ENCODE assay signal across 8 cellular contexts in the genomic region with DNA sequence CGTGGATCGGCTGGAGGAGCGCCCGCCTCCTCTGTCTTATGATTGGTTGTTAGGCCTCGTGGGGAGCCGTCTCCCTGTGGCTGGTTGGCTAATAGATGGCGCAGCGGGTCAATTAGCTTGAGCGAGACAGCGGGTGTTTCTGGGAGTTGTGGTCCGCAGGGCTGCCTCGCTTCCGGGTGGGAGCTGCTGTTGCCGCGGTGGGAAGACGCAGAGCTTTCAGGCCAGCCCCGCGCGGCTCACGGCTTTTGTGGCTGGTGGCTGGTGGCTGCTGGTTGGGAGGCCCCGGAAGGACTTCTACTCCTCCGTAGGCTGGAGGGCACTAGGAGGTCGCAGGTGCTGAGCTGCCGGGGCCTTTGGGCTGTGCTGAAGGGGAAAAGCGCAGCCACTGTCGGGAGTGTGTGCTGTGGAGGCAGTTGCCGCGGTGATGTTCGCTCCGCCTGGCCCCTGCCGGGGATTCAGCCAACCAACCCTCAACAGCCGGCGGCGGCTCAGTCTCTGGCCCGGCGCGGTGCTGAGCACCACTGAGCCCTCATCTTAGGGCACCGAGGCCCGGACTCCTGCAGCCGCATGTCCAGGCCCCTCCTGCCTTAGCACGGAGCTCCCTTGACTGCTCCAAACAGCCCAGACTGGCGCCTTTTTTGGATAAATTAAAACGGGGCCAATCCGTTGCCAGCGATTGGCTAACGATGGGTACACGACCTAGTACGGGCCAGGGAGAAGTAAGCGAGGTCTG. TPM values are rescaled to one million over a fixed set of nuclear protein-coding genes. Genes with fewer than 3 reads are reported as not detected.
DNase-seq lines count a peak whose midpoint lies in the region; ATAC-seq and TF ChIP-seq lines count a peak whose summit lies in the region.

No MANE protein-coding gene starts in this region.

- peak; percentile 87 for ATAC-seq in HG02588 (IDR thresholded peaks at IDR 0.05; ENCODE audit: unreplicated experiment)
- ATAC-seq in thoracic aorta (ENCODE audit: insufficient number of reproducible peaks, low FRiP score, low read depth), result peak; percentile 93

- no peak for TF ChIP-seq CTCF in GM10248 (IDR thresholded peaks at IDR 0.05; ENCODE audit: control extremely low read depth, extremely low read depth, low read depth, missing control alignments)
- no peak for TF ChIP-seq CTCF in SK-N-SH (IDR thresholded peaks at IDR 0.05)
- no peak for TF ChIP-seq CTCF in glutamatergic neuron (IDR thresholded peaks at IDR 0.05; ENCODE audit: partially characterized antibody, unreplicated experiment)
- TF ChIP-seq CTCF in osteoblast (IDR thresholded peaks at IDR 0.05; ENCODE audit: extremely low read depth, low read depth, low read length), result no peak
- TF ChIP-seq CTCF in thoracic aorta (IDR thresholded peaks at IDR 0.05), result no peak

- H3K27ac Mint-ChIP-seq in activated naive CD8-positive, alpha-beta T cell treated with anti-CD3 and anti-CD28 coated beads for 36 hours, result peak overlapping the region; percentile 95
- peak overlapping the region; percentile 68 for H3K27ac Mint-ChIP-seq in glutamatergic neuron (ENCODE audit: unreplicated experiment)

- WGBS in SK-N-SH (ENCODE audit: low lambda C conversion rate), result 2% methylated on average over 27 of the region's 49 CpGs

- peak overlapping the region; percentile 87 for H3K4me3 Mint-ChIP-seq in activated naive CD8-positive, alpha-beta T cell treated with anti-CD3 and anti-CD28 coated beads for 36 hours
- peak overlapping the region; percentile 99 for H3K4me3 Mint-ChIP-seq in glutamatergic neuron (ENCODE audit: unreplicated experiment)

- no peak for TF ChIP-seq RAD21 in SK-N-SH (IDR thresholded peaks at IDR 0.05; ENCODE audit: low read length)

- H3K36me3 Mint-ChIP-seq in activated naive CD8-positive, alpha-beta T cell treated with anti-CD3 and anti-CD28 coated beads for 36 hours, result peaks cover 28% of the 10 kb centered on the region
- H3K36me3 Mint-ChIP-seq in glutamatergic neuron (ENCODE audit: unreplicated experiment), result peaks cover 3% of the 10 kb centered on the region

- H2AFZ ChIP-seq in SK-N-SH (ENCODE audit: low read depth), result peak overlapping the region; percentile 97
- H2AFZ ChIP-seq in osteoblast (ENCODE audit: low read length), result peak overlapping the region; percentile 99

- CTCF ChIA-PET in GM10248 (lab: Yijun Ruan, JAX), result interaction anchor here (0.9 to 5.3 kb wide), 9 partner anchors 16 to 1789 kb away, joined by 3 to 51 read pairs (median 12); partner anchors contain the start of genes GLRX3 and PPP2R2D
- CTCF ChIA-PET in SK-N-SH (lab: Yijun Ruan, JAX), result interaction anchor here (0.6 to 3.7 kb wide), 11 partner anchors 10 to 1930 kb away, joined by 3 to 38 read pairs (median 4); partner anchors contain the start of gene GLRX3

- H3K27me3 ChIP-seq in SK-N-SH (ENCODE audit: insufficient read depth) (no peaks in the 10 kb centered on the region), osteoblast (ENCODE audit: insufficient read depth, low read length) (no peaks in the 10 kb centered on the region), thoracic aorta (replicated peaks; ENCODE audit: insufficient read depth) (no peaks in the 10 kb centered on the region)

- peaks cover 39% of the 10 kb centered on the region for H3K4me1 Mint-ChIP-seq in activated naive CD8-positive, alpha-beta T cell treated with anti-CD3 and anti-CD28 coated beads for 36 hours
- H3K4me1 Mint-ChIP-seq in glutamatergic neuron (ENCODE audit: low read depth, unreplicated experiment), result peaks cover 8% of the 10 kb centered on the region

- TF ChIP-seq EP300 in SK-N-SH (IDR thresholded peaks at IDR 0.05; ENCODE audit: borderline replicate concordance in 1 of 2, low read depth in 1 of 2, low read length in 1 of 2), result no peak

- H3K9me2 ChIP-seq in SK-N-SH, result no peaks in the 10 kb centered on the region

- no peaks in the 10 kb centered on the region for H3K9me3 ChIP-seq in SK-N-SH
- no peaks in the 10 kb centered on the region for H3K9me3 ChIP-seq in osteoblast (ENCODE audit: low read depth, low read length)
- no peaks in the 10 kb centered on the region for H3K9me3 ChIP-seq in thoracic aorta

- POLR2A ChIA-PET in GM10248 (lab: Yijun Ruan, JAX) (interaction anchor here (0.6 to 2.3 kb wide), 4 partner anchors 16 to 1789 kb away, joined by 3 to 11 read pairs (median 4); partner anchors contain the start of gene GLRX3), SK-N-SH (lab: Yijun Ruan, JAX) (interaction anchor here (1.3 to 2.7 kb wide), 5 partner anchors 9 to 26 kb away, joined by 4 to 49 read pairs (median 9); partner anchors contain the start of gene GLRX3)

- peaks cover 7% of the 10 kb centered on the region for H3F3A ChIP-seq in SK-N-SH (replicated peaks; ENCODE audit: insufficient read depth)

- no peaks in the 10 kb centered on the region for H3K27me3 Mint-ChIP-seq in activated naive CD8-positive, alpha-beta T cell treated with anti-CD3 and anti-CD28 coated beads for 36 hours
- H3K27me3 Mint-ChIP-seq in glutamatergic neuron (ENCODE audit: unreplicated experiment), result peaks cover 12% of the 10 kb centered on the region

- H3K4me1 ChIP-seq in SK-N-SH (ENCODE audit: control insufficient read depth in 1 of 2, insufficient read depth in 2 of 2, low read depth in 1 of 2, low read length in 1 of 2) (peaks cover 3 to 12% of the 10 kb centered on the region in 2 experiments; a peak in 1 of 4 replicates), osteoblast (ENCODE audit: insufficient read depth, low read length) (peaks cover 15% of the 10 kb centered on the region), thoracic aorta (ENCODE audit: control insufficient read depth in 1 of 2, low read depth in 2 of 2) (peaks cover 12 to 28% of the 10 kb centered on the region in 2 donors)

- H3K4me2 ChIP-seq in SK-N-SH (peak overlapping the region; percentile 96), osteoblast (ENCODE audit: insufficient read depth, low read length) (peak overlapping the region; percentile 98)

- H3K9ac ChIP-seq in SK-N-SH, result peak overlapping the region; percentile 89

- peak overlapping the region; percentile 76 to 95 for H3K4me3 ChIP-seq in SK-N-SH (ENCODE audit: low read depth in 2 of 2, low read length in 1 of 2)
- peak overlapping the region; percentile 78 for H3K4me3 ChIP-seq in osteoblast (ENCODE audit: insufficient read depth, low read length)
- peak overlapping the region; percentile 81 for H3K4me3 ChIP-seq in thoracic aorta

- H3K36me3 ChIP-seq in SK-N-SH (replicated peaks in 1 of 2; ENCODE audit: control insufficient read depth in 1 of 2, insufficient read depth in 2 of 2, low read length in 1 of 2) (no peaks in the 10 kb centered on the region), osteoblast (ENCODE audit: insufficient read depth, low read length) (no peaks in the 10 kb centered on the region), thoracic aorta (no peaks in the 10 kb centered on the region)

- H3K79me2 ChIP-seq in SK-N-SH (ENCODE audit: insufficient read depth) (peaks cover 13% of the 10 kb centered on the region), osteoblast (ENCODE audit: insufficient read depth, low read length) (peaks cover 6% of the 10 kb centered on the region)

- peak; percentile 93 for DNase-seq in GM10248 (ENCODE audit: extremely low spot score)
- DNase-seq in NCI-H1048 (lab: John Stamatoyannopoulos, UW), result peak; percentile 92
- DNase-seq in SK-N-SH, result peak; percentile 93
- DNase-seq in activated naive CD8-positive, alpha-beta T cell treated with anti-CD3 and anti-CD28 coated beads for 36 hours, result peak; percentile 94
- DNase-seq in glutamatergic neuron, result peak; percentile 93
- peak; percentile 99 for DNase-seq in osteoblast (ENCODE audit: insufficient read length, low spot score, missing footprints)
- peak; percentile 98 for DNase-seq in thoracic aorta (ENCODE audit: low spot score)

- peaks cover 2% of the 10 kb centered on the region for H3K9me3 Mint-ChIP-seq in activated naive CD8-positive, alpha-beta T cell treated with anti-CD3 and anti-CD28 coated beads for 36 hours
- peaks cover 11% of the 10 kb centered on the region for H3K9me3 Mint-ChIP-seq in glutamatergic neuron (ENCODE audit: unreplicated experiment)

- H4K20me1 ChIP-seq in SK-N-SH (ENCODE audit: insufficient read depth) (no peaks in the 10 kb centered on the region), osteoblast (ENCODE audit: insufficient read depth, low read length) (no peaks in the 10 kb centered on the region)

- H3K27ac ChIP-seq in SK-N-SH (ENCODE audit: low read depth in 2 of 2, low read length in 1 of 2) (peak overlapping the region; percentile 93 to 95), osteoblast (ENCODE audit: low read depth, low read length) (peak overlapping the region; percentile 84), thoracic aorta (peak overlapping the region; percentile 77 to 89)

TF ChIP-seq in SK-N-SH, 30 proteins besides CTCF, POLR2A, EP300 and RAD21 (continues in another document):
- TF ChIP-seq NFIC (IDR thresholded peaks at IDR 0.05; ENCODE audit: borderline replicate concordance), result no peak
- 0 out of 2 replicates have a peak, but pooled peaks have one; percentile 1 for TF ChIP-seq RCOR1 (IDR thresholded peaks at IDR 0.05; ENCODE audit: low read length)

RNA-seq across cellular contexts. Expression of gene C10orf143, which starts 0.7 kb away (rescaled TPM):
- polyA plus RNA-seq in SK-N-SH (2012; rRNA removed), result 1.4 and 2.2 TPM in 2 replicates
- 2.0 and 2.4 TPM in 2 replicates for polyA plus RNA-seq in SK-N-SH (2012; cell fraction: cytosol; rRNA removed)
- 2.4 and 3.1 TPM in 2 replicates for polyA plus RNA-seq in SK-N-SH (2012; cell fraction: nucleus; rRNA removed)
- 1 to 10 TPM; 3.3 to 3.8 TPM for total RNA-seq in activated naive CD8-positive, alpha-beta T cell treated with anti-CD3 and anti-CD28 coated beads for 36 hours
- total RNA-seq in glutamatergic neuron (ENCODE audit: unreplicated experiment) (0.96 TPM), osteoblast (1.2 and 2.5 TPM in 2 replicates), thoracic aorta (not detected)

RNA-seq across cellular contexts. Expression of gene GLRX3, which starts 24.9 kb away (rescaled TPM):
- 88.1 and 93.8 TPM in 2 replicates for polyA plus RNA-seq in SK-N-SH (2012; rRNA removed)
- polyA plus RNA-seq in SK-N-SH (2012; cell fraction: cytosol; rRNA removed), result 91.5 and 117 TPM in 2 replicates
- 63.8 and 91.4 TPM in 2 replicates for polyA plus RNA-seq in SK-N-SH (2012; cell fraction: nucleus; rRNA removed)
- total RNA-seq in activated naive CD8-positive, alpha-beta T cell treated with anti-CD3 and anti-CD28 coated beads for 36 hours, result 100 to 1,000 TPM; 142 to 146 TPM
- 80.1 TPM for total RNA-seq in glutamatergic neuron (ENCODE audit: unreplicated experiment)
- total RNA-seq in osteoblast, result 70.1 and 74.9 TPM in 2 replicates
- 10 to 100 TPM; 41.6 to 43.1 TPM for total RNA-seq in thoracic aorta

Comparison
In these comparisons a context has a peak if more than half of its experiments do, and no peak if none do; other contexts are left out.
1. Peak in every context shown above with its lines: DNase-seq, ATAC-seq, H3K4me3 ChIP-seq and H3K27ac ChIP-seq.